8 cellular contexts compared by ENCODE assay signal in genomic region chr16:648786-649589, GRCh38. TPM values are rescaled to one million over a fixed set of nuclear protein-coding genes. Genes with fewer than 3 reads are reported as not detected.
DNase-seq lines count a peak whose midpoint lies in the region; ATAC-seq and TF ChIP-seq lines count a peak whose summit lies in the region.

TSS of gene WDR90 (plus strand) at chr16:649365. CDS start at chr16:649417, 52 bp downstream.

- H3K9me3 ChIP-seq in hepatocyte (ENCODE audit: low read depth) (no peaks in the 10 kb centered on the region), aorta (ENCODE audit: control insufficient read depth, low read length) (no peaks in the 10 kb centered on the region)

- H3K9me2 ChIP-seq in hepatocyte (replicated peaks; ENCODE audit: insufficient read depth) = no peaks in the 10 kb centered on the region

- H3K4me1 ChIP-seq in hepatocyte (ENCODE audit: insufficient read depth) (peaks cover 45% of the 10 kb centered on the region), aorta (ENCODE audit: control insufficient read depth in 1 of 2, insufficient read depth in 2 of 2, low read length in 2 of 2) (no peaks in the 10 kb centered on the region)

- H3K27me3 ChIP-seq in hepatocyte (no peaks in the 10 kb centered on the region), aorta (ENCODE audit: control insufficient read depth in 1 of 2, insufficient read depth in 2 of 2, low read length in 1 of 2) (no peaks in the 10 kb centered on the region)

- no peaks in the 10 kb centered on the region for H4K20me1 ChIP-seq in hepatocyte (ENCODE audit: insufficient read depth, poor library complexity, severe bottlenecking)

- peak; percentile 91 for ATAC-seq in GM18511 (IDR thresholded peaks at IDR 0.05; ENCODE audit: unreplicated experiment)
- peak; percentile 67 for ATAC-seq in HG03039 (IDR thresholded peaks at IDR 0.05; ENCODE audit: unreplicated experiment)
- ATAC-seq in aorta (ENCODE audit: low FRiP score) = peak; percentile 93

- peaks cover 42% of the 10 kb centered on the region for H3K79me2 ChIP-seq in hepatocyte

- no peaks in the 10 kb centered on the region for H3K36me3 ChIP-seq in hepatocyte (replicated peaks; ENCODE audit: insufficient read depth, low read depth)
- no peaks in the 10 kb centered on the region for H3K36me3 ChIP-seq in aorta (ENCODE audit: control insufficient read depth in 1 of 2, insufficient read depth in 2 of 2, low read length in 1 of 2)

- peak; percentile 87 to 95 for DNase-seq in NCI-H2081 (lab: John Stamatoyannopoulos, UW)
- DNase-seq in T1000 (lab: John Stamatoyannopoulos, UW) = peak; percentile 90
- peak; percentile 62 for DNase-seq in astrocyte of the cerebellum (ENCODE audit: low read depth)
- DNase-seq in hepatocyte (ENCODE audit: low spot score) = peak; percentile 96
- peak; percentile 73 for DNase-seq in renal cortical epithelial cell (ENCODE audit: low read depth)
- DNase-seq in aorta = peak; percentile 96 to 98

- H2AFZ ChIP-seq in hepatocyte = peak within 1 kb of the TSS; percentile 72

- 5% methylated on average over 72 of the region's 90 CpGs for WGBS in hepatocyte (ENCODE audit: low lambda C conversion rate, missing lambda C conversion rate)
- WGBS in aorta, 2 donors = 1% methylated on average over 86 to 90 of the region's 90 CpGs

- in situ Hi-C loops in astrocyte of the cerebellum (cut with HindIII; ENCODE audit: low sequenced_read_pairs) = no loop called here

- H3K4me2 ChIP-seq in hepatocyte = peak within 1 kb of the TSS; percentile 94

- intact Hi-C loops in aorta (cut with DNase I) = no loop called here

- TF ChIP-seq CTCF in astrocyte of the cerebellum (IDR thresholded peaks at IDR 0.05; ENCODE audit: low read depth, low read length, missing control alignments) (no peak), hepatocyte (IDR thresholded peaks at IDR 0.05; ENCODE audit: poor library complexity) (no peak)

- H3K27ac ChIP-seq in hepatocyte (peak within 1 kb of the TSS; percentile 98), aorta (ENCODE audit: low read depth in 1 of 2, low read length in 2 of 2) (peak within 1 kb of the TSS in 1 of 2 donors; percentile 53)

- H3K4me3 ChIP-seq in astrocyte of the cerebellum (ENCODE audit: low read depth, low read length) (peak within 1 kb of the TSS; percentile 61), hepatocyte (peak within 1 kb of the TSS; percentile 72), aorta (ENCODE audit: low read length in 2 of 2) (peak within 1 kb of the TSS; percentile 64 to 68)

RNA-seq across cellular contexts. Expression of gene WDR90, which starts in this region (rescaled TPM):
- total RNA-seq in hepatocyte (6.4 and 14.4 TPM in 2 replicates), renal cortical epithelial cell (6.9 and 18.5 TPM in 2 replicates), aorta (10 to 100 TPM; 21.0 to 25.8 TPM)
- polyA plus RNA-seq in hepatocyte (25.1 and 30.3 TPM in 2 replicates), aorta (10 to 100 TPM in 1 of 2 donors, 1 to 10 TPM in 1; 7.5 to 60.9 TPM)
